ENCODE assay signal across 1 cellular context in genomic region chr9:91151741-91152095, GRCh38.
TF ChIP-seq lines count a peak whose summit lies in the region.

No MANE protein-coding gene starts in this region.

TF ChIP-seq in H1, 55 proteins besides CTCF, POLR2A, EP300 and RAD21 (continued from another document):
- TF ChIP-seq SP2 (IDR thresholded peaks at IDR 0.05; ENCODE audit: low read length), result no peak
